ENCODE assay signal across 22 cellular contexts in genomic region chr11:122176651-122177050, GRCh38.
A peak's percentile ranks its signal among the peaks of the same experiment; 100 is the strongest.
DNase-seq lines count a peak whose midpoint lies in the region; ATAC-seq and TF ChIP-seq lines count a peak whose summit lies in the region.
"Had no signal": no experiment of that assay in that cellular context is flagged by ENCODE, and none has a peak within 500 bp of the region (broad histone marks: within the 10 kb centered on the region; RNA-seq: fewer than 3 reads in every experiment).

No MANE protein-coding gene starts in this region.

- intact Hi-C loops in mammary epithelial cell (cut with micrococcal nuclease), result no loop called here

- no peaks in the 10 kb centered on the region for H3K9me3 ChIP-seq in mammary epithelial cell (replicated peaks; ENCODE audit: insufficient read depth, low read length)
- no peaks in the 10 kb centered on the region for H3K9me3 ChIP-seq in thoracic aorta
- no peaks in the 10 kb centered on the region for H3K9me3 ChIP-seq in BE2C
- H3K9me3 ChIP-seq: colonic mucosa, thyroid gland had no signal

- no peaks in the 10 kb centered on the region for H4K20me1 ChIP-seq in mammary epithelial cell (ENCODE audit: insufficient read depth, low read length)

- in situ Hi-C loops in mammary epithelial cell (cut with MboI; ENCODE audit: low sequenced_read_pairs in 2 of 2), result no loop called here

- TF ChIP-seq CTCF in mammary epithelial cell (conservative IDR thresholded peaks at IDR 0.05 in 1 of 2, IDR thresholded peaks at IDR 0.05 in 1 of 2; ENCODE audit: extremely low read depth in 1 of 2, insufficient read depth in 1 of 2, low read depth in 1 of 2, low read length in 2 of 2) (no peak), foreskin keratinocyte (conservative IDR thresholded peaks at IDR 0.05) (no peak), thoracic aorta (IDR thresholded peaks at IDR 0.05) (no peak), BE2C (IDR thresholded peaks at IDR 0.05; ENCODE audit: low read depth, low read length) (no peak)

- peak overlapping the region; percentile 97 for H3K4me2 ChIP-seq in mammary epithelial cell (ENCODE audit: insufficient read depth, low read depth, low read length)
- H3K4me2 ChIP-seq: neural progenitor cell had no signal

- no TSS peak for BruUV-seq in mammary epithelial cell (replicated peaks; lab: Mats Ljungman, UMichigan)

- DNase-seq in LHCN-M2 (ENCODE audit: low read depth) (peak; percentile 33), mammary epithelial cell (peak; percentile 77), foreskin keratinocyte (peak in 1 of 2 donors; percentile 75), thoracic aorta (ENCODE audit: low spot score) (no peak), cerebellar nuclear complex (lab: John Stamatoyannopoulos, UW) (no peak), BE2C (no peak), T-helper 2 cell (no peak)
- DNase-seq: activated CD8-positive, alpha-beta memory T cell treated with anti-CD3 and anti-CD28 coated beads, Interleukin-2, amount 50 U/mL, for 48 hours; activated effector memory CD4-positive, alpha-beta T cell treated with anti-CD3 and anti-CD28 coated beads, Interleukin-2, amount 50 U/mL, for 16 hours; amniotic stem cell; colonic mucosa; EL; GOT3; left colon; NCI-H1417 treated with DMSO at 0.1 percent for 48 hours; NCI-H2171; NCI-H69; SHP77; T-cell; thyroid gland had no signal

- CTCF ChIA-PET in mammary epithelial cell (lab: Charles Lee; ENCODE audit: low non-redundant PET), result interaction anchor here (0.7 kb wide), 1 partner anchor 22 kb away, joined by 3 read pairs; no protein-coding TSS in a partner anchor

- H3K4me3 ChIP-seq in mammary epithelial cell (replicated peaks in 1 of 3; ENCODE audit: insufficient read depth in 1 of 3, low read depth in 2 of 3, low read length in 3 of 3) (peak overlapping the region in 2 of 3 experiments; percentile 95 to 98), thoracic aorta (no peak overlapping the region), BE2C (ENCODE audit: low read depth, low read length) (no peak overlapping the region)
- H3K4me3 ChIP-seq: colonic mucosa, neural progenitor cell, thyroid gland had no signal

- dilution Hi-C loops in mammary epithelial cell (cut with HindIII; ENCODE audit: low sequenced_read_pairs), result no loop called here

- peak overlapping the region; percentile 98 for H3K9ac ChIP-seq in mammary epithelial cell (ENCODE audit: insufficient read depth, low read length)
- H3K9ac ChIP-seq: neural progenitor cell had no signal

- no peak overlapping the region for H2AFZ ChIP-seq in mammary epithelial cell (ENCODE audit: low read depth, low read length)
- H2AFZ ChIP-seq: neural progenitor cell had no signal

- H3K27ac ChIP-seq in mammary epithelial cell (ENCODE audit: insufficient read depth, low read depth, low read length) (peak overlapping the region; percentile 98), foreskin keratinocyte (no peak overlapping the region), thoracic aorta (peak overlapping the region; percentile 65 to 74)
- H3K27ac ChIP-seq: colonic mucosa, neural progenitor cell, thyroid gland had no signal

- 15% methylated on average over 3 of the region's 3 CpGs for WGBS in mammary epithelial cell (ENCODE audit: low coverage, missing lambda C conversion rate)

- H3K36me3 ChIP-seq in mammary epithelial cell (ENCODE audit: insufficient read depth, low read length), result peaks cover 25% of the 10 kb centered on the region
- no peaks in the 10 kb centered on the region for H3K36me3 ChIP-seq in thoracic aorta
- H3K36me3 ChIP-seq in BE2C, result no peaks in the 10 kb centered on the region
- H3K36me3 ChIP-seq: colonic mucosa, neural progenitor cell, thyroid gland had no signal

- peaks cover 81% of the 10 kb centered on the region for H3K79me2 ChIP-seq in mammary epithelial cell (ENCODE audit: insufficient read depth, low read length)

- peaks cover 54% of the 10 kb centered on the region for H3K4me1 ChIP-seq in mammary epithelial cell (ENCODE audit: insufficient read depth, low read length)
- peaks cover 61% of the 10 kb centered on the region for H3K4me1 ChIP-seq in foreskin keratinocyte
- H3K4me1 ChIP-seq in thoracic aorta (ENCODE audit: control insufficient read depth in 1 of 2, low read depth in 2 of 2), result peaks cover 20 to 91% of the 10 kb centered on the region in 2 donors
- no peaks in the 10 kb centered on the region for H3K4me1 ChIP-seq in BE2C
- H3K4me1 ChIP-seq: colonic mucosa had no signal

- H3K27me3 ChIP-seq in mammary epithelial cell (ENCODE audit: insufficient read depth, low read length) (no peaks in the 10 kb centered on the region), foreskin keratinocyte (no peaks in the 10 kb centered on the region), thoracic aorta (replicated peaks; ENCODE audit: insufficient read depth) (no peaks in the 10 kb centered on the region), BE2C (0 out of 2 replicates have a peak, but pooled peaks cover under 1% of the 10 kb centered on the region)
- H3K27me3 ChIP-seq: colonic mucosa, neural progenitor cell, thyroid gland had no signal

- ATAC-seq in foreskin keratinocyte (peak; percentile 55), thoracic aorta (ENCODE audit: insufficient number of reproducible peaks, low FRiP score, low read depth) (no peak)
- ATAC-seq: left colon; stimulated activated effector memory CD8-positive, alpha-beta T cell treated with anti-CD3 and anti-CD28 coated beads, Interleukin-12 subunit alpha, Interleukin-12 subunit beta, amount 100 ng/mL, for 72 hours; T-cell had no signal

Comparison
In these comparisons a context has a peak if more than half of its experiments do, and no peak if none do; other contexts are left out.
1. DNase-seq: peak in LHCN-M2 (single experiment) and mammary epithelial cell (single experiment); none in thoracic aorta (single experiment), cerebellar nuclear complex (0 of 2), BE2C (single experiment) and T-helper 2 cell (0 of 5).
2. H3K4me3 ChIP-seq: peak in mammary epithelial cell (2 of 3); none in thoracic aorta (single experiment) and BE2C (single experiment).